1 cellular context compared by ENCODE assay signal in genomic region chr7:120857558-120858298, GRCh38.
A peak's percentile ranks its signal among the peaks of the same experiment; 100 is the strongest.
TF ChIP-seq lines count a peak whose summit lies in the region.

TSS of gene TSPAN12 (minus strand) at chr7:120858144. CDS start at chr7:120856763, 1,381 bp downstream.

TF ChIP-seq in H1, 55 proteins besides CTCF, POLR2A, EP300 and RAD21:
- TF ChIP-seq POLR2AphosphoS5 (IDR thresholded peaks at IDR 0.05; ENCODE audit: low read depth, low read length), result peak; percentile 81
- TF ChIP-seq, protein P1, sequence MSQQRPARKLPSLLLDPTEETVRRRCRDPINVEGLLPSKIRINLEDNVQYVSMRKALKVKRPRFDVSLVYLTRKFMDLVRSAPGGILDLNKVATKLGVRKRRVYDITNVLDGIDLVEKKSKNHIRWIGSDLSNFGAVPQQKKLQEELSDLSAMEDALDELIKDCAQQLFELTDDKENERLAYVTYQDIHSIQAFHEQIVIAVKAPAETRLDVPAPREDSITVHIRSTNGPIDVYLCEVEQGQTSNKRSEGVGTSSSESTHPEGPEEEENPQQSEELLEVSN (IDR thresholded peaks at IDR 0.05), result peak; percentile 34
- no peak for TF ChIP-seq KDM5A (IDR thresholded peaks at IDR 0.05; ENCODE audit: low read length)
- no peak for TF ChIP-seq TCF12 (IDR thresholded peaks at IDR 0.05; ENCODE audit: low read depth, low read length)
- TF ChIP-seq RXRA (IDR thresholded peaks at IDR 0.05; ENCODE audit: insufficient read depth, low read depth, low read length), result no peak
- TF ChIP-seq PHF8 (conservative IDR thresholded peaks at IDR 0.05; ENCODE audit: low read depth, low read length), result peak; percentile 84
- TF ChIP-seq CTBP2 (IDR thresholded peaks at IDR 0.05; ENCODE audit: borderline replicate concordance, insufficient read depth, insufficient read length, low read length), result peak; percentile 73
- no peak for TF ChIP-seq POU5F1 (IDR thresholded peaks at IDR 0.05; ENCODE audit: low read depth, low read length)
- peak; percentile 61; the same call in 1 of the 2 replicates for TF ChIP-seq RBBP5 (IDR thresholded peaks at IDR 0.05; ENCODE audit: borderline replicate concordance, low read depth, low read length)
- TF ChIP-seq ASH2L (IDR thresholded peaks at IDR 0.05; ENCODE audit: low read length), result peak; percentile 84
- no peak for TF ChIP-seq ZNF274 (IDR thresholded peaks at IDR 0.05; ENCODE audit: borderline replicate concordance, extremely low read depth, low read length)
- TF ChIP-seq FOSL1 (IDR thresholded peaks at IDR 0.05; ENCODE audit: insufficient read depth, low read depth, low read length), result peak; percentile 72; the same call in 1 of the 2 replicates
- peak; percentile 28; the same call in 1 of the 2 replicates for TF ChIP-seq CREB1 (IDR thresholded peaks at IDR 0.05)
- peak; percentile 67 for TF ChIP-seq TAF1 (IDR thresholded peaks at IDR 0.05; ENCODE audit: low read depth, low read length)
- no peak for TF ChIP-seq CBX8 (IDR thresholded peaks at IDR 0.05; ENCODE audit: borderline replicate concordance, low read depth, low read length)
- TF ChIP-seq SIN3A (conservative IDR thresholded peaks at IDR 0.05 in 1 of 2, IDR thresholded peaks at IDR 0.05 in 1 of 2; ENCODE audit: low read depth in 1 of 2, low read length in 2 of 2), result peak in 1 of 2 experiments; percentile 19; a peak in 1 of 4 replicates
- peak; percentile 66 for TF ChIP-seq NRF1 (IDR thresholded peaks at IDR 0.05; ENCODE audit: low read depth, low read length)
- TF ChIP-seq KDM4A (IDR thresholded peaks at IDR 0.05; ENCODE audit: low read depth, low read length, severe bottlenecking), result peak; percentile 24
- no peak for TF ChIP-seq TAF7 (optimal IDR thresholded peaks at IDR 0.05; ENCODE audit: borderline replicate concordance, low read depth, low read length)
